Comparison of ENCODE assay signal across 21 cellular contexts in genomic region chr16:87801679-87802300, GRCh38. TPM values are rescaled to one million over a fixed set of nuclear protein-coding genes. Genes with fewer than 3 reads are reported as not detected.
DNase-seq lines count a peak whose midpoint lies in the region; ATAC-seq lines count a peak whose summit lies in the region.
"Had no signal": no experiment of that assay in that cellular context is flagged by ENCODE, and none has a peak within 500 bp of the region (broad histone marks: within the 10 kb centered on the region; RNA-seq: fewer than 3 reads in every experiment).

No MANE protein-coding gene starts in this region.

- H3K4me3 Mint-ChIP-seq in stimulated activated memory B cell treated with anti-CD40 and anti-IgM and Interleukin-4, amounts not matched to agents 10 μg/mL and 1 μg/mL and 100 μg/mL, for 72 hours, result no peak overlapping the region
- H3K4me3 Mint-ChIP-seq: CD4-positive, alpha-beta memory T cell; GM23338 had no signal

- peaks cover 22% of the 10 kb centered on the region for H3K4me1 Mint-ChIP-seq in stimulated activated memory B cell treated with anti-CD40 and anti-IgM and Interleukin-4, amounts not matched to agents 10 μg/mL and 1 μg/mL and 100 μg/mL, for 72 hours

- ATAC-seq in stimulated activated memory B cell treated with anti-CD40 and anti-IgM and Interleukin-4, amounts not matched to agents 10 μg/mL and 1 μg/mL and 100 μg/mL, for 72 hours, result no peak
- ATAC-seq in HG03045 (IDR thresholded peaks at IDR 0.05; ENCODE audit: unreplicated experiment), result no peak
- ATAC-seq: GM23338, Right ventricle myocardium inferior had no signal

- peak overlapping the region; percentile 97 for H3K27ac ChIP-seq in BLaER1
- H3K27ac ChIP-seq: SJSA1 had no signal

- DNase-seq in NAMALWA (ENCODE audit: low spot score) (peak; percentile 54), dermis blood vessel endothelial cell (peak; percentile 22), activated T-cell treated with anti-CD3 and anti-CD28 coated beads for 4 hours (no peak)
- DNase-seq in stimulated activated CD4-positive, alpha-beta T cell treated with anti-CD3 and anti-CD28 coated beads, Interleukin-2, amount 100 ng/mL, for 48 hours, result no peak
- DNase-seq: Caco-2; CD4-positive, alpha-beta memory T cell; DMS 273 treated with DMSO at 0.1 percent for 48 hours; DND-41; HCEC 1CT; KG1; NCI-H1092 treated with DMSO at 0.1 percent for 48 hours; NCI-H1436 treated with DMSO at 0.1 percent for 48 hours; NCI-H1930; NCI-H510A; OCI-M1 had no signal

- H3K4me1 ChIP-seq in BLaER1, result peaks cover 81% of the 10 kb centered on the region

- H3K27ac Mint-ChIP-seq in stimulated activated memory B cell treated with anti-CD40 and anti-IgM and Interleukin-4, amounts not matched to agents 10 μg/mL and 1 μg/mL and 100 μg/mL, for 72 hours, result peak overlapping the region; percentile 37
- H3K27ac Mint-ChIP-seq: GM23338 had no signal

- H3K9ac ChIP-seq in BLaER1, result peak overlapping the region; percentile 72

- H3K4me2 ChIP-seq in BLaER1, result peak overlapping the region; percentile 94
- H3K4me2 ChIP-seq: GM23338 had no signal

- H3K9me3 Mint-ChIP-seq in stimulated activated memory B cell treated with anti-CD40 and anti-IgM and Interleukin-4, amounts not matched to agents 10 μg/mL and 1 μg/mL and 100 μg/mL, for 72 hours, result no peaks in the 10 kb centered on the region

- H3K27me3 ChIP-seq in BLaER1, result no peaks in the 10 kb centered on the region
- H3K27me3 ChIP-seq: SJSA1 had no signal

- H3K27me3 Mint-ChIP-seq in stimulated activated memory B cell treated with anti-CD40 and anti-IgM and Interleukin-4, amounts not matched to agents 10 μg/mL and 1 μg/mL and 100 μg/mL, for 72 hours, result no peaks in the 10 kb centered on the region
- H3K27me3 Mint-ChIP-seq: CD4-positive, alpha-beta memory T cell had no signal

- no peaks in the 10 kb centered on the region for H3K9me3 ChIP-seq in BLaER1
- H3K9me3 ChIP-seq: SJSA1 had no signal

- peak overlapping the region; percentile 42; the same call in 1 of the 2 replicates for H3K4me3 ChIP-seq in BLaER1
- H3K4me3 ChIP-seq: GM23338, SJSA1 had no signal

- no peaks in the 10 kb centered on the region for H4K20me1 ChIP-seq in BLaER1

- no peaks in the 10 kb centered on the region for H3K36me3 ChIP-seq in BLaER1
- H3K36me3 ChIP-seq: SJSA1 had no signal

- no peaks in the 10 kb centered on the region for H3K36me3 Mint-ChIP-seq in stimulated activated memory B cell treated with anti-CD40 and anti-IgM and Interleukin-4, amounts not matched to agents 10 μg/mL and 1 μg/mL and 100 μg/mL, for 72 hours

RNA-seq across cellular contexts. Expression of gene KLHDC4, which starts 36.0 kb away (rescaled TPM):
- total RNA-seq in dermis blood vessel endothelial cell, result 28.2 and 36.4 TPM in 2 replicates

Comparison
In these comparisons a context has a peak if more than half of its experiments do, and no peak if none do; other contexts are left out.
1. DNase-seq: peak in NAMALWA (single experiment) and dermis blood vessel endothelial cell (single experiment); none in stimulated activated CD4-positive, alpha-beta T cell treated with anti-CD3 and anti-CD28 coated beads, Interleukin-2, amount 100 ng/mL, for 48 hours (0 of 2) and activated T-cell treated with anti-CD3 and anti-CD28 coated beads for 4 hours (single experiment).